ENCODE assay signal across 9 cellular contexts in the genomic region with DNA sequence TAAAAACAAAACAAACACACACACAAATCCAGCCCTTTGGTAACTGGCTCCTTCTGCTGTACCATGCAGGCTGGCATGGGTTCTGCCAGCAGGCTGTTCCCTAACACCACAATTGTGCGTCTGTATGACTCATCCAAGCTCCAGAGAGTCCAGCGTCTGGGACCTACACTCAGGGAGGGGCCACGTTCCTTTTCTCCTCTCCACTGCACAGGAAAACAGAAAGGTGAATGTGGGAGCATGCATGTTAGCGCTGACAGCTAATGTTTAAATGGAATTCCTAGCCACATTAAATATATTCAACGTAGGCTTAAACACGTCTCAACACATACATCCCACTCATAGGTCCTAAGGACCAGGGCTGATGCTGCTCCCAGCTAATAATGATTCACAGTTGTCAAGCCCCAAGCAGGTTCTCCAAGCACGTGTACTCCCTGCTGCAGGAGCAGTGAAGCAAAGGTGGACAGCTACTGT. TPM values are rescaled to one million over a fixed set of nuclear protein-coding genes. Genes with fewer than 3 reads are reported as not detected.
DNase-seq lines count a peak whose midpoint lies in the region; ATAC-seq, FAIRE-seq and TF ChIP-seq lines count a peak whose summit lies in the region.
"Had no signal": no experiment of that assay in that cellular context is flagged by ENCODE, and none has a peak within 500 bp of the region (broad histone marks: within the 10 kb centered on the region; RNA-seq: fewer than 3 reads in every experiment).

No MANE protein-coding gene starts in this region.

- H3K27ac ChIP-seq in RWPE2 (ENCODE audit: poor library complexity, severe bottlenecking) (peak overlapping the region; percentile 18), esophagus squamous epithelium (peak overlapping the region; percentile 67 to 79 (median 77))
- H3K27ac ChIP-seq: 22Rv1 had no signal

- H3K4me3 ChIP-seq in RWPE2 (ENCODE audit: severe bottlenecking) (no peak overlapping the region), esophagus squamous epithelium (no peak overlapping the region)

- DNase-seq in DMS 273 (lab: John Stamatoyannopoulos, UW; ENCODE audit: unreplicated experiment) (peak; percentile 82), DMS 273 treated with DMSO at 0.1 percent for 48 hours (lab: John Stamatoyannopoulos, UW) (no peak), RWPE2 (ENCODE audit: low spot score) (peak; percentile 98), esophagus squamous epithelium (lab: John Stamatoyannopoulos, UW) (no peak), nucleus accumbens (lab: John Stamatoyannopoulos, UW) (peak in 50 of 56 donors; percentile 23 to 86 (median 67)), NCI-H526 (lab: John Stamatoyannopoulos, UW) (no peak), GM12892 (ENCODE audit: insufficient read length) (no peak), NCI-H345 (lab: John Stamatoyannopoulos, UW) (no peak)

- WGBS in esophagus squamous epithelium, 2 donors, result 29 to 36% methylated on average over 7 of the region's 7 CpGs

- no peaks in the 10 kb centered on the region; the same call in 1 of the 2 replicates for H3K36me3 ChIP-seq in RWPE2 (ENCODE audit: low read depth)
- peaks cover 0 to 34% (median 2%) of the 10 kb centered on the region in 3 donors for H3K36me3 ChIP-seq in esophagus squamous epithelium

- H3K4me1 ChIP-seq in RWPE2 (ENCODE audit: insufficient read depth, poor library complexity, severe bottlenecking), result peaks cover 18% of the 10 kb centered on the region
- H3K4me1 ChIP-seq in esophagus squamous epithelium, result peaks cover 12 to 58% (median 47%) of the 10 kb centered on the region in 3 donors

- TF ChIP-seq POLR2A in esophagus squamous epithelium (IDR thresholded peaks at IDR 0.05), result no peak
- TF ChIP-seq POLR2A in GM12892 (IDR thresholded peaks at IDR 0.05; ENCODE audit: low read depth, low read length), result no peak

- FAIRE-seq in GM12892 (lab: Jason Lieb, UNC), result no peak

- peak; percentile 100 for TF ChIP-seq CTCF in RWPE2 (IDR thresholded peaks at IDR 0.05; ENCODE audit: poor library complexity, severe bottlenecking)
- peak in 5 of 6 experiments; percentile 44 to 79 (median 70) for TF ChIP-seq CTCF in esophagus squamous epithelium (IDR thresholded peaks at IDR 0.05)

- no peaks in the 10 kb centered on the region for H3K27me3 ChIP-seq in RWPE2 (ENCODE audit: insufficient read depth, poor library complexity, severe bottlenecking)
- no peaks in the 10 kb centered on the region for H3K27me3 ChIP-seq in esophagus squamous epithelium

- H3K9me3 ChIP-seq in RWPE2 (ENCODE audit: severe bottlenecking) (no peaks in the 10 kb centered on the region), esophagus squamous epithelium (no peaks in the 10 kb centered on the region)

- peak; percentile 92 for ATAC-seq in RWPE2 (ENCODE audit: low read depth)

- intact Hi-C loops in esophagus squamous epithelium (cut with DNase I), result loop anchor here (10.0 kb wide), 1 partner anchor 196 kb away; no protein-coding TSS in a partner anchor

RNA-seq across cellular contexts. Expression of a gene that starts 20.7 kb away (rescaled TPM):
- total RNA-seq in esophagus squamous epithelium, result 10 to 100 TPM in 3 of 4 donors, 1 to 10 TPM in 1; 7.5 to 24.6 (median 19.4) TPM
- 1.3 TPM for polyA plus RNA-seq in GM12892 (2012; ENCODE audit: missing spikeins)

Comparison
In these comparisons a context has a peak if more than half of its experiments do, and no peak if none do; other contexts are left out.
1. DNase-seq: peak in DMS 273 (single experiment), RWPE2 (single experiment) and nucleus accumbens (50 of 56); none in DMS 273 treated with DMSO at 0.1 percent for 48 hours (single experiment), esophagus squamous epithelium (single experiment), NCI-H526 (0 of 2), GM12892 (single experiment) and NCI-H345 (single experiment).